8 cellular contexts compared by ENCODE assay signal in genomic region chr6:692356-692851, GRCh38. TPM values are rescaled to one million over a fixed set of nuclear protein-coding genes. Genes with fewer than 3 reads are reported as not detected.
DNase-seq lines count a peak whose midpoint lies in the region; ATAC-seq and TF ChIP-seq lines count a peak whose summit lies in the region.

No MANE protein-coding gene starts in this region.

- H3K27me3 Mint-ChIP-seq in CD8-positive, alpha-beta memory T cell: no peaks in the 10 kb centered on the region
- no peaks in the 10 kb centered on the region for H3K27me3 Mint-ChIP-seq in activated naive CD4-positive, alpha-beta T cell treated with anti-CD3 and anti-CD28 coated beads for 36 hours (ENCODE audit: low read depth)

- ATAC-seq in GM21360 (IDR thresholded peaks at IDR 0.05; ENCODE audit: unreplicated experiment): peak; percentile 59
- peak; percentile 71 to 92 for ATAC-seq in upper lobe of left lung (ENCODE audit: low FRiP score in 2 of 2)

- peak overlapping the region; percentile 68 for H3K9ac ChIP-seq in SK-N-SH

- H3K9me2 ChIP-seq in SK-N-SH: no peaks in the 10 kb centered on the region

- intact Hi-C loops in activated naive CD4-positive, alpha-beta T cell treated with anti-CD3 and anti-CD28 coated beads for 36 hours (cut with micrococcal nuclease): no loop called here
- intact Hi-C loops in posterior vena cava (cut with DNase I): no loop called here

- no peak for TF ChIP-seq RAD21 in SK-N-SH (IDR thresholded peaks at IDR 0.05; ENCODE audit: low read length)

- peaks cover 4% of the 10 kb centered on the region for H3K36me3 ChIP-seq in CD8-positive, alpha-beta memory T cell (ENCODE audit: insufficient read depth, low read length)
- H3K36me3 ChIP-seq in SK-N-SH (replicated peaks in 1 of 2; ENCODE audit: control insufficient read depth in 1 of 2, insufficient read depth in 2 of 2, low read length in 1 of 2): peaks cover 3 to 11% of the 10 kb centered on the region in 2 experiments
- H3K36me3 ChIP-seq in cardiac muscle cell: no peaks in the 10 kb centered on the region
- H3K36me3 ChIP-seq in upper lobe of left lung: peaks cover 0 to 13% (median 4%) of the 10 kb centered on the region in 4 donors

- POLR2A ChIA-PET in CD8-positive, alpha-beta memory T cell (lab: Charles Lee): interaction anchor here (1.0 to 1.7 kb wide), 3 partner anchors 8 to 19 kb away, joined by 3 to 19 read pairs (median 4); no protein-coding TSS in a partner anchor
- POLR2A ChIA-PET in SK-N-SH (lab: Yijun Ruan, JAX): no interaction called here

- DNase-seq in CD8-positive, alpha-beta memory T cell: peak; percentile 70 to 84 (median 76)
- peak; percentile 66 for DNase-seq in HK-2 (ENCODE audit: unreplicated experiment)
- DNase-seq in SK-N-SH: peak; percentile 72
- DNase-seq in activated naive CD4-positive, alpha-beta T cell treated with anti-CD3 and anti-CD28 coated beads for 36 hours: peak; percentile 75
- peak; percentile 35 for DNase-seq in cardiac muscle cell (ENCODE audit: low read depth in 1 of 2, low spot score in 1 of 2)
- peak; percentile 82 for DNase-seq in posterior vena cava (ENCODE audit: low spot score)
- peak; percentile 58 to 91 for DNase-seq in upper lobe of left lung

- WGBS in SK-N-SH (ENCODE audit: low lambda C conversion rate): 71% methylated on average over 1 of the region's 45 CpGs
- 1 to 5% methylated on average over 8 to 30 of the region's 45 CpGs for WGBS in upper lobe of left lung, 2 donors

- H3K4me3 Mint-ChIP-seq in CD8-positive, alpha-beta memory T cell: peak overlapping the region; percentile 91 to 98 (median 96)
- H3K4me3 Mint-ChIP-seq in activated naive CD4-positive, alpha-beta T cell treated with anti-CD3 and anti-CD28 coated beads for 36 hours: peak overlapping the region; percentile 88

- H3K79me2 ChIP-seq in SK-N-SH (ENCODE audit: insufficient read depth): peaks cover 42% of the 10 kb centered on the region

- peak overlapping the region; percentile 100 for H2AFZ ChIP-seq in SK-N-SH (ENCODE audit: low read depth)

- TF ChIP-seq POLR2A in upper lobe of left lung (IDR thresholded peaks at IDR 0.05): no peak

- peaks cover 0 to 20% (median 4%) of the 10 kb centered on the region in 3 donors for H3K36me3 Mint-ChIP-seq in CD8-positive, alpha-beta memory T cell
- H3K36me3 Mint-ChIP-seq in activated naive CD4-positive, alpha-beta T cell treated with anti-CD3 and anti-CD28 coated beads for 36 hours (ENCODE audit: low read depth): no peaks in the 10 kb centered on the region

- no peaks in the 10 kb centered on the region for H3K9me3 ChIP-seq in CD8-positive, alpha-beta memory T cell (ENCODE audit: low read length)
- H3K9me3 ChIP-seq in SK-N-SH: no peaks in the 10 kb centered on the region
- H3K9me3 ChIP-seq in cardiac muscle cell (ENCODE audit: low read depth): no peaks in the 10 kb centered on the region
- no peaks in the 10 kb centered on the region for H3K9me3 ChIP-seq in upper lobe of left lung

- H4K20me1 ChIP-seq in SK-N-SH (ENCODE audit: insufficient read depth): peaks cover 7% of the 10 kb centered on the region; the same call in 1 of the 2 replicates

- no peak for TF ChIP-seq EP300 in SK-N-SH (IDR thresholded peaks at IDR 0.05; ENCODE audit: borderline replicate concordance in 1 of 2, low read depth in 1 of 2, low read length in 1 of 2)
- TF ChIP-seq EP300 in upper lobe of left lung (IDR thresholded peaks at IDR 0.05): no peak

- peaks cover 20% of the 10 kb centered on the region for H3K4me1 ChIP-seq in CD8-positive, alpha-beta memory T cell (ENCODE audit: insufficient read depth, low read length)
- H3K4me1 ChIP-seq in SK-N-SH (ENCODE audit: control insufficient read depth in 1 of 2, insufficient read depth in 2 of 2, low read depth in 1 of 2, low read length in 1 of 2): peaks cover 6 to 8% of the 10 kb centered on the region in 2 experiments; a peak in 3 of 4 replicates
- H3K4me1 ChIP-seq in cardiac muscle cell (ENCODE audit: low read depth): peaks cover 4% of the 10 kb centered on the region
- peaks cover 10 to 22% (median 14%) of the 10 kb centered on the region in 4 donors for H3K4me1 ChIP-seq in upper lobe of left lung

- peak overlapping the region; percentile 94 for H3K4me3 ChIP-seq in CD8-positive, alpha-beta memory T cell (ENCODE audit: low read length)
- H3K4me3 ChIP-seq in SK-N-SH (ENCODE audit: low read depth in 2 of 2, low read length in 1 of 2) (peak overlapping the region; percentile 90 to 93), cardiac muscle cell (peak overlapping the region; percentile 51), upper lobe of left lung (peak overlapping the region; percentile 83 to 97 (median 91))

- no peaks in the 10 kb centered on the region for H3K9me3 Mint-ChIP-seq in CD8-positive, alpha-beta memory T cell
- H3K9me3 Mint-ChIP-seq in activated naive CD4-positive, alpha-beta T cell treated with anti-CD3 and anti-CD28 coated beads for 36 hours: no peaks in the 10 kb centered on the region

- CTCF ChIA-PET in CD8-positive, alpha-beta memory T cell (lab: Charles Lee): interaction anchor here (1.0 to 2.3 kb wide), 3 partner anchors 12 to 30 kb away, joined by 3 to 8 read pairs (median 8); no protein-coding TSS in a partner anchor
- CTCF ChIA-PET in SK-N-SH (lab: Yijun Ruan, JAX): interaction anchor here (0.9 to 1.7 kb wide), 2 partner anchors 9 to 30 kb away, joined by 3 to 6 read pairs; no protein-coding TSS in a partner anchor
- CTCF ChIA-PET in activated naive CD4-positive, alpha-beta T cell treated with anti-CD3 and anti-CD28 coated beads for 36 hours (lab: Charles Lee): interaction anchor here (0.9 to 1.7 kb wide), 2 partner anchors 19 to 22 kb away, joined by 4 to 8 read pairs; no protein-coding TSS in a partner anchor

- H3F3A ChIP-seq in SK-N-SH (replicated peaks; ENCODE audit: insufficient read depth): no peaks in the 10 kb centered on the region

- peaks cover 12 to 31% (median 26%) of the 10 kb centered on the region in 3 donors for H3K4me1 Mint-ChIP-seq in CD8-positive, alpha-beta memory T cell
- peaks cover 22% of the 10 kb centered on the region for H3K4me1 Mint-ChIP-seq in activated naive CD4-positive, alpha-beta T cell treated with anti-CD3 and anti-CD28 coated beads for 36 hours (ENCODE audit: low read depth)

- H3K4me2 ChIP-seq in SK-N-SH: peak overlapping the region; percentile 99

- H3K27ac Mint-ChIP-seq in CD8-positive, alpha-beta memory T cell: peak overlapping the region; percentile 84 to 100 (median 96)
- H3K27ac Mint-ChIP-seq in activated naive CD4-positive, alpha-beta T cell treated with anti-CD3 and anti-CD28 coated beads for 36 hours: peak overlapping the region; percentile 71

- no peaks in the 10 kb centered on the region for H3K27me3 ChIP-seq in CD8-positive, alpha-beta memory T cell (ENCODE audit: insufficient read depth, low read length, poor library complexity, severe bottlenecking)
- no peaks in the 10 kb centered on the region for H3K27me3 ChIP-seq in SK-N-SH (ENCODE audit: insufficient read depth)
- no peaks in the 10 kb centered on the region for H3K27me3 ChIP-seq in cardiac muscle cell
- H3K27me3 ChIP-seq in upper lobe of left lung: no peaks in the 10 kb centered on the region

- peak overlapping the region; percentile 83 for H3K27ac ChIP-seq in CD8-positive, alpha-beta memory T cell (ENCODE audit: low read depth, low read length)
- H3K27ac ChIP-seq in SK-N-SH (ENCODE audit: low read depth in 2 of 2, low read length in 1 of 2): peak overlapping the region; percentile 52 to 81; a peak in 2 of 4 replicates
- H3K27ac ChIP-seq in cardiac muscle cell: peak overlapping the region; percentile 29
- H3K27ac ChIP-seq in upper lobe of left lung: peak overlapping the region; percentile 86 to 91 (median 87)

- TF ChIP-seq CTCF in SK-N-SH (IDR thresholded peaks at IDR 0.05) (no peak), cardiac muscle cell (IDR thresholded peaks at IDR 0.05; ENCODE audit: low read depth, low read length) (no peak), upper lobe of left lung (IDR thresholded peaks at IDR 0.05) (no peak)

TF ChIP-seq in SK-N-SH, 30 proteins besides CTCF, POLR2A, EP300 and RAD21:
- TF ChIP-seq JUND (IDR thresholded peaks at IDR 0.05) (no peak), NRF1 (IDR thresholded peaks at IDR 0.05; ENCODE audit: low read depth, low read length) (peak; percentile 62), MXI1 (IDR thresholded peaks at IDR 0.05; ENCODE audit: low read depth, low read length) (peak; percentile 23)

RNA-seq across cellular contexts. Expression of gene EXOC2, which starts 0.5 kb away (rescaled TPM):
- total RNA-seq in CD8-positive, alpha-beta memory T cell: 10 to 100 TPM; 43.1 to 44.6 TPM
- polyA plus RNA-seq in CD8-positive, alpha-beta memory T cell: 41.5 TPM
- 10.6 and 12.8 TPM in 2 replicates for polyA plus RNA-seq in SK-N-SH (2012; rRNA removed)
- polyA plus RNA-seq in SK-N-SH (2012; cell fraction: cytosol; rRNA removed): 11.2 and 12.4 TPM in 2 replicates
- polyA plus RNA-seq in SK-N-SH (2012; cell fraction: nucleus; rRNA removed): 9.3 and 16.9 TPM in 2 replicates
- total RNA-seq in activated naive CD4-positive, alpha-beta T cell treated with anti-CD3 and anti-CD28 coated beads for 36 hours: 10 to 100 TPM; 23.3 to 24.9 TPM
- total RNA-seq in cardiac muscle cell: 24.1 and 29.2 TPM in 2 replicates
- 28.9 and 30.5 TPM in 2 replicates for polyA plus RNA-seq in cardiac muscle cell
- total RNA-seq in posterior vena cava: 10 to 100 TPM; 16.7 to 20.5 TPM
- total RNA-seq in upper lobe of left lung: 10 to 100 TPM; 16.5 to 31.4 (median 24.4) TPM

RNA-seq across cellular contexts. Expression of gene HUS1B, which starts 35.5 kb away (rescaled TPM):
- total RNA-seq in CD8-positive, alpha-beta memory T cell: 1 to 10 TPM; 1.1 to 1.2 TPM
- 0.94 TPM for polyA plus RNA-seq in CD8-positive, alpha-beta memory T cell
- polyA plus RNA-seq in SK-N-SH (2012; rRNA removed) (0.19 and 0.30 TPM in 2 replicates), cardiac muscle cell (0.51 TPM in 1 of 2 replicates, not detected in the other)
- 0.27 and 0.31 TPM in 2 replicates for polyA plus RNA-seq in SK-N-SH (2012; cell fraction: cytosol; rRNA removed)
- polyA plus RNA-seq in SK-N-SH (2012; cell fraction: nucleus; rRNA removed): 0.57 and 0.86 TPM in 2 replicates
- total RNA-seq in activated naive CD4-positive, alpha-beta T cell treated with anti-CD3 and anti-CD28 coated beads for 36 hours: 1 to 10 TPM in 1 of 2 experiments, under 1 TPM in 1; 0.67 to 1.2 TPM
- total RNA-seq in cardiac muscle cell (1.2 and 1.9 TPM in 2 replicates), posterior vena cava (1 to 10 TPM; 1.2 to 1.6 TPM), upper lobe of left lung (10 to 100 TPM in 1 of 6 donors, 1 to 10 TPM in 3, under 1 TPM in 2; 0.83 to 14.7 (median 2.5) TPM)

Comparison
In these comparisons a context has a peak if more than half of its experiments do, and no peak if none do; other contexts are left out.
1. Peak in every context shown above with its lines: DNase-seq, ATAC-seq, H3K4me3 ChIP-seq and H3K27ac ChIP-seq.
2. H3K27ac ChIP-seq: peak in every context shown above with its lines; median percentile 87 in upper lobe of left lung; 83 in CD8-positive, alpha-beta memory T cell; 66 in SK-N-SH; 29 in cardiac muscle cell.